In the genomic region with DNA sequence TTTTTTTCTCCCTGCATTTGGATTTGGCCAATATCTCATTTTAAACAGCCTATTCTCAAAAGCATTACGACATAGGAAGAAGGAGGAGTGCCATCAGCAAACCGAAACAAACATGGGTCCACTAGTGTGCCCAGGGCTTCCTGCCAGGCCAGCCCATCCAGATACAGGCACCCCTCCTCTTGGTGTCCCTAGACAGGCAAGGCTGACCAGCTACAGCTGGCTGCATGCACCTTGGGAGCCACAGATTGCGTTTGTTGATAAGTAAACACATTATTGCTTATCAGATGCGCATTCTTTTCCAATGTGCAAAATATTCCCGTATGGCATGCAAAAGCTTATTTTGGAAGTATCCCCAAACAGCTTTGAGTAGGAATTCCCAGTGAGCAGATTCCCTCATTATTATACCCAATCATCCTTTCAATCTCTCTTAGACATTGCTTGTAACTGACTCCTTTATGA, we compare ENCODE assay signal across 9 cellular contexts.
DNase-seq lines count a peak whose midpoint lies in the region; ATAC-seq and TF ChIP-seq lines count a peak whose summit lies in the region.
"Had no signal": no experiment of that assay in that cellular context is flagged by ENCODE, and none has a peak within 500 bp of the region (broad histone marks: within the 10 kb centered on the region; RNA-seq: fewer than 3 reads in every experiment).

No MANE protein-coding gene starts in this region.

- intact Hi-C loops in dorsolateral prefrontal cortex (cut with DNase I) (no loop called here), mucosa of descending colon (cut with DNase I, micrococcal nuclease) (no loop called here)

- peak; percentile 75 for DNase-seq in AG08395 (ENCODE audit: low spot score)
- DNase-seq in dorsolateral prefrontal cortex = peak in 2 of 10 donors; percentile 17 to 39
- peak in 1 of 3 donors; percentile 69 for DNase-seq in mucosa of descending colon
- no peak for DNase-seq in NCI-H1417 treated with DMSO at 0.1 percent for 48 hours (lab: John Stamatoyannopoulos, UW)
- no peak for DNase-seq in activated CD4-positive, alpha-beta T cell treated with anti-CD3 and anti-CD28 coated beads, Interleukin-2, amount 50 U/mL, for 1 hour

- no peak overlapping the region for H3K9ac ChIP-seq in HUES48 (ENCODE audit: low read depth, low read length)

- TF ChIP-seq CTCF in dorsolateral prefrontal cortex (IDR thresholded peaks at IDR 0.05 in 54 of 56, conservative IDR thresholded peaks at IDR 0.05 in 2 of 56; ENCODE audit: low read depth in 1 of 56, partially characterized antibody in 56 of 56) = no peak
- no peak for TF ChIP-seq CTCF in mucosa of descending colon (IDR thresholded peaks at IDR 0.05)

- H3K27ac ChIP-seq in HUES48 (ENCODE audit: low read depth, low read length) = peak overlapping the region; percentile 65
- peak overlapping the region in 4 of 59 donors; percentile 15 to 46 (median 33) for H3K27ac ChIP-seq in dorsolateral prefrontal cortex
- H3K27ac ChIP-seq: RWPE1 had no signal

- ATAC-seq in mucosa of descending colon (peak; percentile 59), GM19023 (IDR thresholded peaks at IDR 0.05; ENCODE audit: unreplicated experiment) (no peak), HG02610 (IDR thresholded peaks at IDR 0.05; ENCODE audit: unreplicated experiment) (no peak)

- no peaks in the 10 kb centered on the region for H3K9me3 ChIP-seq in HUES48 (ENCODE audit: control insufficient read depth, insufficient read depth, low read length)
- H3K9me3 ChIP-seq in mucosa of descending colon = no peaks in the 10 kb centered on the region

- H3K36me3 ChIP-seq in HUES48 (ENCODE audit: control insufficient read depth, insufficient read depth, low read length) (no peaks in the 10 kb centered on the region), mucosa of descending colon (ENCODE audit: low read depth) (no peaks in the 10 kb centered on the region)

- H3K4me3 ChIP-seq in HUES48 (ENCODE audit: low read depth, low read length) = peak overlapping the region; percentile 7; the same call in 1 of the 2 replicates
- peak overlapping the region in 52 of 59 donors; percentile 1 to 60 (median 41) for H3K4me3 ChIP-seq in dorsolateral prefrontal cortex
- no peak overlapping the region for H3K4me3 ChIP-seq in mucosa of descending colon

- H3K27me3 ChIP-seq in HUES48 (ENCODE audit: control insufficient read depth, insufficient read depth, low read length) = no peaks in the 10 kb centered on the region
- peaks cover 0 to 2% (median 0%) of the 10 kb centered on the region in 45 donors for H3K27me3 ChIP-seq in dorsolateral prefrontal cortex

- H3K4me1 ChIP-seq in HUES48 (ENCODE audit: control insufficient read depth, insufficient read depth, low read length) = peaks cover 39% of the 10 kb centered on the region
- H3K4me1 ChIP-seq in mucosa of descending colon (ENCODE audit: low read depth) = no peaks in the 10 kb centered on the region
